8 cellular contexts compared by ENCODE assay signal in genomic region chr11:123062892-123063395, GRCh38. TPM values are rescaled to one million over a fixed set of nuclear protein-coding genes. Genes with fewer than 3 reads are reported as not detected.
DNase-seq lines count a peak whose midpoint lies in the region; ATAC-seq and TF ChIP-seq lines count a peak whose summit lies in the region.

No MANE protein-coding gene starts in this region.

- peaks cover 55% of the 10 kb centered on the region for H3K36me3 Mint-ChIP-seq in activated CD4-positive, alpha-beta T cell treated with anti-CD3 and anti-CD28 coated beads for 36 hours (ENCODE audit: low read depth)
- peaks cover 66% of the 10 kb centered on the region for H3K36me3 Mint-ChIP-seq in stimulated activated effector memory CD8-positive, alpha-beta T cell treated with anti-CD3 and anti-CD28 coated beads, Interleukin-12 subunit alpha, Interleukin-12 subunit beta, amount 100 ng/mL, for 72 hours

- H4K20me1 ChIP-seq in Loucy (ENCODE audit: insufficient read depth, low read length, poor library complexity, severe bottlenecking) = peaks cover 39% of the 10 kb centered on the region

- H3K27ac ChIP-seq in adipose tissue (ENCODE audit: low read depth, low read length) = peak overlapping the region; percentile 93
- peak overlapping the region; percentile 99 for H3K27ac ChIP-seq in iPS-18a (ENCODE audit: low read length)

- H3K9me3 Mint-ChIP-seq in activated CD4-positive, alpha-beta T cell treated with anti-CD3 and anti-CD28 coated beads for 36 hours (ENCODE audit: low read depth) = no peaks in the 10 kb centered on the region
- H3K9me3 Mint-ChIP-seq in stimulated activated effector memory CD8-positive, alpha-beta T cell treated with anti-CD3 and anti-CD28 coated beads, Interleukin-12 subunit alpha, Interleukin-12 subunit beta, amount 100 ng/mL, for 72 hours = no peaks in the 10 kb centered on the region

- no peaks in the 10 kb centered on the region for H3F3A ChIP-seq in Loucy (ENCODE audit: low read depth)

- peak overlapping the region; percentile 99 for H3K4me3 Mint-ChIP-seq in activated CD4-positive, alpha-beta T cell treated with anti-CD3 and anti-CD28 coated beads for 36 hours
- H3K4me3 Mint-ChIP-seq in stimulated activated effector memory CD8-positive, alpha-beta T cell treated with anti-CD3 and anti-CD28 coated beads, Interleukin-12 subunit alpha, Interleukin-12 subunit beta, amount 100 ng/mL, for 72 hours = peak overlapping the region; percentile 98

- intact Hi-C loops in activated CD4-positive, alpha-beta T cell treated with anti-CD3 and anti-CD28 coated beads for 36 hours (cut with DNase I, micrococcal nuclease) = loop anchor here (1.0 to 10.0 kb wide), 11 partner anchors 7 to 1598 kb away; partner anchors contain the start of gene ZNF202 (in 1 of the 2)

- H3K27ac Mint-ChIP-seq in activated CD4-positive, alpha-beta T cell treated with anti-CD3 and anti-CD28 coated beads for 36 hours = peak overlapping the region; percentile 99
- peak overlapping the region; percentile 100 for H3K27ac Mint-ChIP-seq in stimulated activated effector memory CD8-positive, alpha-beta T cell treated with anti-CD3 and anti-CD28 coated beads, Interleukin-12 subunit alpha, Interleukin-12 subunit beta, amount 100 ng/mL, for 72 hours

- H3K4me1 ChIP-seq in Loucy (ENCODE audit: insufficient read depth, low read length, poor library complexity, severe bottlenecking) (peaks cover 37% of the 10 kb centered on the region), iPS-18a (ENCODE audit: control insufficient read depth, low read depth, low read length) (peaks cover 16% of the 10 kb centered on the region)

- no peaks in the 10 kb centered on the region for H3K9me2 ChIP-seq in Loucy (replicated peaks; ENCODE audit: low read depth, low read length)

- H3K27me3 ChIP-seq in Loucy (ENCODE audit: insufficient read depth, low read length, poor library complexity, severe bottlenecking) = peaks cover 14% of the 10 kb centered on the region
- H3K27me3 ChIP-seq in iPS-18a (ENCODE audit: control insufficient read depth, insufficient read depth, low read length) = no peaks in the 10 kb centered on the region

- H3K4me3 ChIP-seq in Loucy (ENCODE audit: low read length, poor library complexity, severe bottlenecking) (peak overlapping the region; percentile 90), iPS-18a (ENCODE audit: low read length) (peak overlapping the region; percentile 98)

- CTCF ChIA-PET in activated CD4-positive, alpha-beta T cell treated with anti-CD3 and anti-CD28 coated beads for 36 hours (lab: Charles Lee) = interaction anchor here (0.9 to 1.7 kb wide), 6 partner anchors 8 to 319 kb away, joined by 4 to 6 read pairs (median 5); no protein-coding TSS in a partner anchor

- no peak for ATAC-seq in activated CD4-positive, alpha-beta T cell treated with anti-CD3 and anti-CD28 coated beads for 36 hours
- peak; percentile 0 for ATAC-seq in stimulated activated effector memory CD8-positive, alpha-beta T cell treated with anti-CD3 and anti-CD28 coated beads, Interleukin-12 subunit alpha, Interleukin-12 subunit beta, amount 100 ng/mL, for 72 hours

- H3K36me3 ChIP-seq in Loucy (ENCODE audit: insufficient read depth, low read length) (peaks cover 35% of the 10 kb centered on the region), iPS-18a (ENCODE audit: control insufficient read depth, low read depth, low read length) (peaks cover 32% of the 10 kb centered on the region)

- peaks cover 78% of the 10 kb centered on the region for H3K79me2 ChIP-seq in Loucy (ENCODE audit: insufficient read depth, low read length)

- no peak for TF ChIP-seq CTCF in Loucy (conservative IDR thresholded peaks at IDR 0.05; ENCODE audit: low read length)

- H3K9me3 ChIP-seq in Loucy (ENCODE audit: insufficient read depth, low read depth, low read length) (no peaks in the 10 kb centered on the region), iPS-18a (ENCODE audit: control insufficient read depth, low read depth, low read length) (no peaks in the 10 kb centered on the region)

- peaks cover 31% of the 10 kb centered on the region for H3K4me1 Mint-ChIP-seq in activated CD4-positive, alpha-beta T cell treated with anti-CD3 and anti-CD28 coated beads for 36 hours
- peaks cover 50% of the 10 kb centered on the region for H3K4me1 Mint-ChIP-seq in stimulated activated effector memory CD8-positive, alpha-beta T cell treated with anti-CD3 and anti-CD28 coated beads, Interleukin-12 subunit alpha, Interleukin-12 subunit beta, amount 100 ng/mL, for 72 hours

- 0 to 1% (median 0%) methylated on average over 28 to 29 of the region's 29 CpGs for WGBS in adipose tissue, 3 donors

- DNase-seq in activated CD4-positive, alpha-beta T cell treated with anti-CD3 and anti-CD28 coated beads for 36 hours = no peak
- no peak for DNase-seq in activated CD4-positive, alpha-beta T cell treated with anti-CD3 and anti-CD28 coated beads, Interleukin-2, amount 50 U/mL, for 48 hours
- no peak for DNase-seq in stimulated activated effector memory CD8-positive, alpha-beta T cell treated with anti-CD3 and anti-CD28 coated beads, Interleukin-12 subunit alpha, Interleukin-12 subunit beta, amount 100 ng/mL, for 72 hours (ENCODE audit: low spot score in 2 of 2)
- DNase-seq in NCI-H1417 treated with DMSO at 0.1 percent for 48 hours (lab: John Stamatoyannopoulos, UW) = no peak
- DNase-seq in stimulated activated CD4-positive, alpha-beta T cell treated with anti-CD3 and anti-CD28 coated beads, Interleukin-12 subunit alpha, Interleukin-12 subunit beta, amount 100 ng/mL, for 4 hours = no peak

- H2AFZ ChIP-seq in Loucy (ENCODE audit: low read length) = peak overlapping the region; percentile 32

- peak overlapping the region; percentile 100 for H3K9ac ChIP-seq in Loucy (ENCODE audit: low read depth, low read length, poor library complexity, severe bottlenecking)
- H3K9ac ChIP-seq in iPS-18a (ENCODE audit: low read length) = peak overlapping the region; percentile 99

- POLR2A ChIA-PET in activated CD4-positive, alpha-beta T cell treated with anti-CD3 and anti-CD28 coated beads for 36 hours (lab: Charles Lee) = interaction anchor here (1.0 to 2.1 kb wide), 4 partner anchors 9 to 366 kb away, joined by 4 to 14 read pairs (median 7); no protein-coding TSS in a partner anchor

- H3K27me3 Mint-ChIP-seq in activated CD4-positive, alpha-beta T cell treated with anti-CD3 and anti-CD28 coated beads for 36 hours = no peaks in the 10 kb centered on the region

- peak overlapping the region; percentile 90 for H3K4me2 ChIP-seq in Loucy (ENCODE audit: low read depth, low read length, poor library complexity, severe bottlenecking)

RNA-seq across cellular contexts. Expression of gene HSPA8, which starts 1.0 kb away (rescaled TPM):
- total RNA-seq in activated CD4-positive, alpha-beta T cell treated with anti-CD3 and anti-CD28 coated beads for 36 hours = 1,000 to 10,000 TPM; 2,604 to 3,375 TPM
- polyA plus RNA-seq in adipose tissue = 1,000 to 10,000 TPM in 1 of 3 donors, 100 to 1,000 TPM in 2; 404 to 1,418 (median 864) TPM
